Comparison of ENCODE assay signal across 21 cellular contexts in the genomic region with DNA sequence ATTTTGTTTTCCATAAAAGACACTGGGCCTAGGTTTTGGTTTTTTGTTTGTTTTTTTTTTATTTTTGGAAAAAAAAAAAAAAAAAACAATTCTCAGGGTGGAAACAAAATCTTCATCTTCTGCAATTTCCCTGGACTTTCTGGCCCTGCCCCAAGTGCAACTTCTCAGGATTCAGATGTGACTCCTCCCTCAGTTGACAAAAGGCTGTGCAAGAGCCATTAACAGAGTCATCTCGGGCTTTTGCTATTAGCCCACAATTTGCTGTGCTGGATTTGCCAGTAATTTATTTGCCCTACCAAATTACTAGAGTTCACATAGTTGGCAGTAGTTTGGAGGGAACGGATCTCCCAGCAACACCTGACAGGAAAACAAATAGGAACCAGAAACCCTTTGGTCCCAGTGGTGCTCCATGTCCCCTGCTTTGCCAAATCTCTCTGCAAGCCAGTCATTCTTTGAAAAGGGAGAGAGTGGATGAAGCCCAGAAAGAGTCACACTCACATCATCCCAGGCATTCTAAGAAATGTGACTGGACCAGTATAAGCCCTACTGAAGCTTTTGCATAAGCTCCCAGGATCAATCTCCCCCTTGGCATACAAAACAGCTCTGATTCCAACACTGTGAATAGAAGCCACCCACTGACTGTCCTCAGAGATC.
DNase-seq lines count a peak whose midpoint lies in the region; ATAC-seq and TF ChIP-seq lines count a peak whose summit lies in the region.
"Had no signal": no experiment of that assay in that cellular context is flagged by ENCODE, and none has a peak within 500 bp of the region (broad histone marks: within the 10 kb centered on the region; RNA-seq: fewer than 3 reads in every experiment).

No MANE protein-coding gene starts in this region.

- no peaks in the 10 kb centered on the region for H3K27me3 Mint-ChIP-seq in WTC11 (ENCODE audit: low read depth)
- H3K27me3 Mint-ChIP-seq: naive B cell had no signal

- H3K27ac Mint-ChIP-seq in WTC11 = 0 out of 2 replicates have a peak overlapping the region, but pooled peaks have one; percentile 16
- H3K27ac Mint-ChIP-seq: activated naive CD8-positive, alpha-beta T cell treated with anti-CD3 and anti-CD28 coated beads for 36 hours; activated T-helper 1 cell treated with anti-CD3 and anti-CD28 coated beads, Interleukin-12 subunit alpha, Interleukin-12 subunit beta, Interleukin-2, Interleukin-4 antibody, amounts not matched to agents 30 ng/mL and 10 ng/mL and 1 ng/mL, durations not matched to agents 14 hours and 24 hours and 36 hours had no signal

- POLR2A ChIA-PET in WTC11 (lab: Charles Lee) = no interaction called here

- H3K9me3 ChIP-seq in HUES48 (ENCODE audit: control insufficient read depth, insufficient read depth, low read length) (0 out of 2 replicates have a peak, but pooled peaks cover 1% of the 10 kb centered on the region), right cardiac atrium (ENCODE audit: control insufficient read depth, low read length) (no peaks in the 10 kb centered on the region)
- H3K9me3 ChIP-seq: breast epithelium, SJSA1 had no signal

- H3K4me1 ChIP-seq in HUES48 (ENCODE audit: control insufficient read depth, insufficient read depth, low read length) (peaks cover 12% of the 10 kb centered on the region), right cardiac atrium (ENCODE audit: control insufficient read depth, insufficient read depth, low read length) (no peaks in the 10 kb centered on the region)
- H3K4me1 ChIP-seq: breast epithelium, SJSA1 had no signal

- H3K9me3 Mint-ChIP-seq in WTC11 = peaks cover 22% of the 10 kb centered on the region
- H3K9me3 Mint-ChIP-seq: activated naive CD8-positive, alpha-beta T cell treated with anti-CD3 and anti-CD28 coated beads for 36 hours; activated T-helper 1 cell treated with anti-CD3 and anti-CD28 coated beads, Interleukin-12 subunit alpha, Interleukin-12 subunit beta, Interleukin-2, Interleukin-4 antibody, amounts not matched to agents 30 ng/mL and 10 ng/mL and 1 ng/mL, durations not matched to agents 14 hours and 24 hours and 36 hours had no signal

- peaks cover 13% of the 10 kb centered on the region for H3K4me1 Mint-ChIP-seq in WTC11
- H3K4me1 Mint-ChIP-seq: activated naive CD8-positive, alpha-beta T cell treated with anti-CD3 and anti-CD28 coated beads for 36 hours; naive B cell had no signal

- H3K4me3 Mint-ChIP-seq in WTC11 = no peak overlapping the region
- H3K4me3 Mint-ChIP-seq: activated naive CD8-positive, alpha-beta T cell treated with anti-CD3 and anti-CD28 coated beads for 36 hours; activated T-helper 1 cell treated with anti-CD3 and anti-CD28 coated beads, Interleukin-12 subunit alpha, Interleukin-12 subunit beta, Interleukin-2, Interleukin-4 antibody, amounts not matched to agents 30 ng/mL and 10 ng/mL and 1 ng/mL, durations not matched to agents 14 hours and 24 hours and 36 hours; naive B cell had no signal

- H3K27ac ChIP-seq in HUES48 (ENCODE audit: low read depth, low read length) (peak overlapping the region; percentile 77), right cardiac atrium (ENCODE audit: low read length) (no peak overlapping the region)
- H3K27ac ChIP-seq: breast epithelium, PC-9, SJSA1 had no signal

- ATAC-seq in WTC11 = peak; percentile 65
- peak; percentile 53 to 63 for ATAC-seq in right cardiac atrium

- DNase-seq in WTC11 (ENCODE audit: low spot score) (no peak), right cardiac atrium (peak; percentile 51 to 74 (median 53)), putamen (ENCODE audit: low spot score) (peak; percentile 37), GM19240 (ENCODE audit: insufficient read length, low spot score) (no peak), D341Med (ENCODE audit: low spot score) (no peak)
- no peak for DNase-seq in activated CD4-positive, alpha-beta T cell treated with anti-CD3 and anti-CD28 coated beads, Interleukin-2, amount 50 U/mL, for 1 hour
- no peak for DNase-seq in effector CD8-positive, alpha-beta T cell (lab: John Stamatoyannopoulos, UW)
- DNase-seq: activated CD8-positive, alpha-beta memory T cell treated with anti-CD3 and anti-CD28 coated beads for 24 hours; activated naive CD8-positive, alpha-beta T cell treated with anti-CD3 and anti-CD28 coated beads for 36 hours; COR-L47; erythroblast; naive B cell; NCI-H1694 treated with DMSO at 0.1 percent for 48 hours; PC-9; posterior cingulate gyrus; stimulated activated CD8-positive, alpha-beta memory T cell treated with anti-CD3 and anti-CD28 coated beads, Interleukin-4, amount 100 ng/mL, for 48 hours; T-helper 2 cell had no signal

- peaks cover 11% of the 10 kb centered on the region for H3K36me3 Mint-ChIP-seq in WTC11
- H3K36me3 Mint-ChIP-seq: activated naive CD8-positive, alpha-beta T cell treated with anti-CD3 and anti-CD28 coated beads for 36 hours; naive B cell had no signal

- TF ChIP-seq CTCF in WTC11 (IDR thresholded peaks at IDR 0.05) = no peak

- H3K4me3 ChIP-seq in HUES48 (ENCODE audit: low read depth, low read length) (no peak overlapping the region), right cardiac atrium (ENCODE audit: low read length) (no peak overlapping the region)
- H3K4me3 ChIP-seq: breast epithelium, PC-9, SJSA1 had no signal

- H3K27me3 ChIP-seq in HUES48 (ENCODE audit: control insufficient read depth, insufficient read depth, low read length) (no peaks in the 10 kb centered on the region), right cardiac atrium (ENCODE audit: control insufficient read depth, insufficient read depth) (no peaks in the 10 kb centered on the region)
- H3K27me3 ChIP-seq: breast epithelium, SJSA1 had no signal

- intact Hi-C loops in right cardiac atrium (cut with DNase I) = no loop called here

- CTCF ChIA-PET in WTC11 (lab: Charles Lee) = no interaction called here

- 25% methylated on average over 2 of the region's 2 CpGs for WGBS in right cardiac atrium

- H3K9ac ChIP-seq in HUES48 (ENCODE audit: low read depth, low read length) = no peak overlapping the region

- H3K36me3 ChIP-seq in HUES48 (ENCODE audit: control insufficient read depth, insufficient read depth, low read length) = no peaks in the 10 kb centered on the region
- H3K36me3 ChIP-seq: breast epithelium, SJSA1 had no signal

TF ChIP-seq in WTC11, 78 proteins besides CTCF, POLR2A, EP300 and RAD21 (continues in another document):
- TF ChIP-seq, protein P1, sequence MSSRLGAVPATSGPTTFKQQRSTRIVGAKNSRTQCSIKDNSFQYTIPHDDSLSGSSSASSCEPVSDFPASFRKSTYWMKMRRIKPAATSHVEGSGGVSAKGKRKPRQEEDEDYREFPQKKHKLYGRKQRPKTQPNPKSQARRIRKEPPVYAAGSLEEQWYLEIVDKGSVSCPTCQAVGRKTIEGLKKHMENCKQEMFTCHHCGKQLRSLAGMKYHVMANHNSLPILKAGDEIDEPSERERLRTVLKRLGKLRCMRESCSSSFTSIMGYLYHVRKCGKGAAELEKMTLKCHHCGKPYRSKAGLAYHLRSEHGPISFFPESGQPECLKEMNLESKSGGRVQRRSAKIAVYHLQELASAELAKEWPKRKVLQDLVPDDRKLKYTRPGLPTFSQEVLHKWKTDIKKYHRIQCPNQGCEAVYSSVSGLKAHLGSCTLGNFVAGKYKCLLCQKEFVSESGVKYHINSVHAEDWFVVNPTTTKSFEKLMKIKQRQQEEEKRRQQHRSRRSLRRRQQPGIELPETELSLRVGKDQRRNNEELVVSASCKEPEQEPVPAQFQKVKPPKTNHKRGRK (CRISPR knock-in tag; IDR thresholded peaks at IDR 0.05; ENCODE audit: borderline replicate concordance) = no peak
- TF ChIP-seq, protein P2, sequence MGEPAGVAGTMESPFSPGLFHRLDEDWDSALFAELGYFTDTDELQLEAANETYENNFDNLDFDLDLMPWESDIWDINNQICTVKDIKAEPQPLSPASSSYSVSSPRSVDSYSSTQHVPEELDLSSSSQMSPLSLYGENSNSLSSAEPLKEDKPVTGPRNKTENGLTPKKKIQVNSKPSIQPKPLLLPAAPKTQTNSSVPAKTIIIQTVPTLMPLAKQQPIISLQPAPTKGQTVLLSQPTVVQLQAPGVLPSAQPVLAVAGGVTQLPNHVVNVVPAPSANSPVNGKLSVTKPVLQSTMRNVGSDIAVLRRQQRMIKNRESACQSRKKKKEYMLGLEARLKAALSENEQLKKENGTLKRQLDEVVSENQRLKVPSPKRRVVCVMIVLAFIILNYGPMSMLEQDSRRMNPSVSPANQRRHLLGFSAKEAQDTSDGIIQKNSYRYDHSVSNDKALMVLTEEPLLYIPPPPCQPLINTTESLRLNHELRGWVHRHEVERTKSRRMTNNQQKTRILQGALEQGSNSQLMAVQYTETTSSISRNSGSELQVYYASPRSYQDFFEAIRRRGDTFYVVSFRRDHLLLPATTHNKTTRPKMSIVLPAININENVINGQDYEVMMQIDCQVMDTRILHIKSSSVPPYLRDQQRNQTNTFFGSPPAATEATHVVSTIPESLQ (CRISPR knock-in tag; IDR thresholded peaks at IDR 0.05) = no peak
- TF ChIP-seq ZNF219 (CRISPR knock-in tag; IDR thresholded peaks at IDR 0.05; ENCODE audit: borderline replicate concordance) = no peak
- TF ChIP-seq, protein P3, sequence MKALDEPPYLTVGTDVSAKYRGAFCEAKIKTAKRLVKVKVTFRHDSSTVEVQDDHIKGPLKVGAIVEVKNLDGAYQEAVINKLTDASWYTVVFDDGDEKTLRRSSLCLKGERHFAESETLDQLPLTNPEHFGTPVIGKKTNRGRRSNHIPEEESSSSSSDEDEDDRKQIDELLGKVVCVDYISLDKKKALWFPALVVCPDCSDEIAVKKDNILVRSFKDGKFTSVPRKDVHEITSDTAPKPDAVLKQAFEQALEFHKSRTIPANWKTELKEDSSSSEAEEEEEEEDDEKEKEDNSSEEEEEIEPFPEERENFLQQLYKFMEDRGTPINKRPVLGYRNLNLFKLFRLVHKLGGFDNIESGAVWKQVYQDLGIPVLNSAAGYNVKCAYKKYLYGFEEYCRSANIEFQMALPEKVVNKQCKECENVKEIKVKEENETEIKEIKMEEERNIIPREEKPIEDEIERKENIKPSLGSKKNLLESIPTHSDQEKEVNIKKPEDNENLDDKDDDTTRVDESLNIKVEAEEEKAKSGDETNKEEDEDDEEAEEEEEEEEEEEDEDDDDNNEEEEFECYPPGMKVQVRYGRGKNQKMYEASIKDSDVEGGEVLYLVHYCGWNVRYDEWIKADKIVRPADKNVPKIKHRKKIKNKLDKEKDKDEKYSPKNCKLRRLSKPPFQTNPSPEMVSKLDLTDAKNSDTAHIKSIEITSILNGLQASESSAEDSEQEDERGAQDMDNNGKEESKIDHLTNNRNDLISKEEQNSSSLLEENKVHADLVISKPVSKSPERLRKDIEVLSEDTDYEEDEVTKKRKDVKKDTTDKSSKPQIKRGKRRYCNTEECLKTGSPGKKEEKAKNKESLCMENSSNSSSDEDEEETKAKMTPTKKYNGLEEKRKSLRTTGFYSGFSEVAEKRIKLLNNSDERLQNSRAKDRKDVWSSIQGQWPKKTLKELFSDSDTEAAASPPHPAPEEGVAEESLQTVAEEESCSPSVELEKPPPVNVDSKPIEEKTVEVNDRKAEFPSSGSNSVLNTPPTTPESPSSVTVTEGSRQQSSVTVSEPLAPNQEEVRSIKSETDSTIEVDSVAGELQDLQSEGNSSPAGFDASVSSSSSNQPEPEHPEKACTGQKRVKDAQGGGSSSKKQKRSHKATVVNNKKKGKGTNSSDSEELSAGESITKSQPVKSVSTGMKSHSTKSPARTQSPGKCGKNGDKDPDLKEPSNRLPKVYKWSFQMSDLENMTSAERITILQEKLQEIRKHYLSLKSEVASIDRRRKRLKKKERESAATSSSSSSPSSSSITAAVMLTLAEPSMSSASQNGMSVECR (CRISPR knock-in tag; IDR thresholded peaks at IDR 0.05; ENCODE audit: borderline replicate concordance) = no peak

Comparison
In these comparisons a context has a peak if more than half of its experiments do, and no peak if none do; other contexts are left out.
1. DNase-seq: peak in right cardiac atrium (3 of 3) and putamen (single experiment); none in WTC11 (single experiment), GM19240 (single experiment), activated CD4-positive, alpha-beta T cell treated with anti-CD3 and anti-CD28 coated beads, Interleukin-2, amount 50 U/mL, for 1 hour (single experiment), D341Med (single experiment) and effector CD8-positive, alpha-beta T cell (single experiment).